Comparison of ENCODE assay signal across 8 cellular contexts in genomic region chr12:49110191-49111155, GRCh38. TPM values are rescaled to one million over a fixed set of nuclear protein-coding genes. Genes with fewer than 3 reads are reported as not detected.
DNase-seq lines count a peak whose midpoint lies in the region; TF ChIP-seq lines count a peak whose summit lies in the region.

Gene LMBR1L (minus strand): TSS chr12:49110847. CDS start chr12:49110555, 292 bp downstream.

- H3K4ac ChIP-seq in neuronal stem cell (ENCODE audit: low read length) = peak within 1 kb of the TSS; percentile 1

- H3K27ac Mint-ChIP-seq in activated naive CD4-positive, alpha-beta T cell treated with anti-CD3 and anti-CD28 coated beads for 36 hours = peak within 1 kb of the TSS; percentile 94

- DNase-seq in GM06990 (ENCODE audit: extremely low read depth, insufficient read length) = peak; percentile 91
- peak; percentile 96 for DNase-seq in HFF-Myc (ENCODE audit: extremely low read depth, low read depth)
- peak; percentile 100 for DNase-seq in NAMALWA (ENCODE audit: low spot score)
- DNase-seq in SK-N-DZ (ENCODE audit: low spot score) = peak; percentile 99
- DNase-seq in activated naive CD4-positive, alpha-beta T cell treated with anti-CD3 and anti-CD28 coated beads for 36 hours = peak; percentile 98
- DNase-seq in foreskin melanocyte = peak; percentile 98
- DNase-seq in neuronal stem cell (ENCODE audit: low spot score) = peak; percentile 96

- H2BK5ac ChIP-seq in neuronal stem cell (ENCODE audit: low read length) = peak within 1 kb of the TSS; percentile 69

- peak within 1 kb of the TSS; percentile 52 for H4K8ac ChIP-seq in neuronal stem cell (ENCODE audit: low read depth, low read length)

- peak within 1 kb of the TSS; percentile 89 for H2AFZ ChIP-seq in neuronal stem cell (ENCODE audit: low read length)

- H3K4me1 Mint-ChIP-seq in activated naive CD4-positive, alpha-beta T cell treated with anti-CD3 and anti-CD28 coated beads for 36 hours (ENCODE audit: low read depth) = peaks cover 37% of the 10 kb centered on the region

- CTCF ChIA-PET in activated naive CD4-positive, alpha-beta T cell treated with anti-CD3 and anti-CD28 coated beads for 36 hours (lab: Charles Lee) = interaction anchor here (0.8 to 16.6 kb wide), 10 partner anchors 9 to 125 kb away, joined by 3 to 209 read pairs (median 5); no protein-coding TSS in a partner anchor

- H3K9ac ChIP-seq in neuronal stem cell (ENCODE audit: low read depth, low read length, poor library complexity) = peak within 1 kb of the TSS; percentile 96

- H2AK5ac ChIP-seq in neuronal stem cell (ENCODE audit: low read depth, low read length) = peak within 1 kb of the TSS; percentile 28

- H3K4me3 ChIP-seq in GM06990 (replicated peaks; ENCODE audit: low read depth, low read length) (peak within 1 kb of the TSS; percentile 94), HFF-Myc (replicated peaks; ENCODE audit: low read depth, low read length) (peak within 1 kb of the TSS; percentile 88), neuronal stem cell (ENCODE audit: low read length in 2 of 2) (peak within 1 kb of the TSS; percentile 91 to 98)

- H3K36me3 ChIP-seq in GM06990 (ENCODE audit: control insufficient read depth, insufficient read depth, low read length) (no peaks in the 10 kb centered on the region; the same call in 1 of the 2 replicates), neuronal stem cell (replicated peaks in 1 of 2; ENCODE audit: control insufficient read depth in 2 of 2, insufficient read depth in 2 of 2, low read length in 2 of 2) (peaks cover 11 to 26% of the 10 kb centered on the region in 2 donors)

- no peak within 1 kb of the TSS for H2BK15ac ChIP-seq in neuronal stem cell (ENCODE audit: low read length)

- peak within 1 kb of the TSS; percentile 98 for H3K18ac ChIP-seq in neuronal stem cell (ENCODE audit: low read length)

- H3K9me3 Mint-ChIP-seq in activated naive CD4-positive, alpha-beta T cell treated with anti-CD3 and anti-CD28 coated beads for 36 hours = no peaks in the 10 kb centered on the region

- intact Hi-C loops in activated naive CD4-positive, alpha-beta T cell treated with anti-CD3 and anti-CD28 coated beads for 36 hours (cut with micrococcal nuclease) = loop anchor here (1.0 kb wide), 7 partner anchors 20 to 155 kb away; partner anchors contain the start of genes PRKAG1 and TUBA1C

- H3K4me1 ChIP-seq in neuronal stem cell (ENCODE audit: control insufficient read depth in 2 of 2, insufficient read depth in 1 of 2, low read depth in 1 of 2, low read length in 2 of 2) = peaks cover 6 to 7% of the 10 kb centered on the region in 2 donors

- no CpG with 5 or more reads among the region's 65 CpGs for WGBS in neuronal stem cell (ENCODE audit: extremely low coverage in 2 of 2, insufficient read length in 2 of 2, insufficient replicate concordance in 1 of 2), 2 donors

- H3K79me1 ChIP-seq in neuronal stem cell (ENCODE audit: low read depth, low read length) = peaks cover 4% of the 10 kb centered on the region

- peaks cover 2% of the 10 kb centered on the region for H3K36me3 Mint-ChIP-seq in activated naive CD4-positive, alpha-beta T cell treated with anti-CD3 and anti-CD28 coated beads for 36 hours (ENCODE audit: low read depth)

- no peaks in the 10 kb centered on the region for H3K27me3 Mint-ChIP-seq in activated naive CD4-positive, alpha-beta T cell treated with anti-CD3 and anti-CD28 coated beads for 36 hours (ENCODE audit: low read depth)

- H3K4me3 Mint-ChIP-seq in activated naive CD4-positive, alpha-beta T cell treated with anti-CD3 and anti-CD28 coated beads for 36 hours = peak within 1 kb of the TSS; percentile 93

- TF ChIP-seq CTCF in GM06990 (IDR thresholded peaks at IDR 0.05; ENCODE audit: insufficient read depth, low read length, poor library complexity, severe bottlenecking) (peak; percentile 41), HFF-Myc (IDR thresholded peaks at IDR 0.05; ENCODE audit: low read depth, low read length, missing control alignments) (peak; percentile 35), subcutaneous adipose tissue (IDR thresholded peaks at IDR 0.05; ENCODE audit: low read depth) (no peak)

- H2BK120ac ChIP-seq in neuronal stem cell (ENCODE audit: low read depth, low read length) = no peak within 1 kb of the TSS

- H3K27ac ChIP-seq in neuronal stem cell (replicated peaks; ENCODE audit: low read length) = peak within 1 kb of the TSS; percentile 87

- peak within 1 kb of the TSS; percentile 38 for H3K23ac ChIP-seq in neuronal stem cell (ENCODE audit: low read depth, low read length, poor library complexity)

- H3K4me2 ChIP-seq in neuronal stem cell (ENCODE audit: insufficient read depth, low read length, poor library complexity, severe bottlenecking) = peak within 1 kb of the TSS; percentile 62

- H3K9me3 ChIP-seq in neuronal stem cell (replicated peaks in 1 of 2; ENCODE audit: control insufficient read depth in 2 of 2, insufficient read depth in 1 of 2, low read depth in 1 of 2, low read length in 2 of 2) = no peaks in the 10 kb centered on the region

- no peak within 1 kb of the TSS for H4K91ac ChIP-seq in neuronal stem cell (ENCODE audit: low read depth, low read length, poor library complexity)

- no peaks in the 10 kb centered on the region for H3K27me3 ChIP-seq in GM06990 (replicated peaks; ENCODE audit: control insufficient read depth, insufficient read depth, low read length)
- H3K27me3 ChIP-seq in neuronal stem cell (ENCODE audit: control insufficient read depth in 3 of 3, insufficient read depth in 3 of 3, low read depth in 1 of 3, low read length in 3 of 3) = no peaks in the 10 kb centered on the region

- H3K14ac ChIP-seq in neuronal stem cell (ENCODE audit: low read length) = peak within 1 kb of the TSS; percentile 92

- H2BK12ac ChIP-seq in neuronal stem cell (ENCODE audit: low read length) = no peak within 1 kb of the TSS

RNA-seq across cellular contexts. Expression of gene LMBR1L, which starts in this region (rescaled TPM):
- polyA plus RNA-seq in SK-N-DZ (2014; cell fraction: cytosol; rRNA removed) = 39.9 and 61.0 TPM in 2 replicates
- 254 and 255 TPM in 2 replicates for polyA plus RNA-seq in SK-N-DZ (2014; cell fraction: nucleus; rRNA removed)
- total RNA-seq in activated naive CD4-positive, alpha-beta T cell treated with anti-CD3 and anti-CD28 coated beads for 36 hours = 10 to 100 TPM; 60.1 to 66.8 TPM
- polyA plus RNA-seq in neuronal stem cell (2013, experiment 1 of 2) = 46.3 TPM
- polyA plus RNA-seq in neuronal stem cell (2013, experiment 2 of 2) = 47.9 TPM
- total RNA-seq in subcutaneous adipose tissue = 10 to 100 TPM; 25.6 to 94.2 (median 54.5) TPM

Comparison
In these comparisons a context has a peak if more than half of its experiments do, and no peak if none do; other contexts are left out.
1. Peak in every context shown above with its lines: DNase-seq, H3K4me3 ChIP-seq and H3K27ac ChIP-seq.